In genomic region chr7:55147101-55147500, GRCh38 we compare ENCODE assay signal across 1 cellular context.
TF ChIP-seq lines count a peak whose summit lies in the region.

No MANE protein-coding gene starts in this region.

TF ChIP-seq in H1, 55 proteins besides CTCF, POLR2A, EP300 and RAD21:
- TF ChIP-seq BACH1 (IDR thresholded peaks at IDR 0.05; ENCODE audit: low read length), result no peak
- TF ChIP-seq MAFK (IDR thresholded peaks at IDR 0.05; ENCODE audit: low read depth, low read length), result no peak
- TF ChIP-seq HDAC6 (IDR thresholded peaks at IDR 0.05; ENCODE audit: low read depth, low read length), result no peak
- no peak for TF ChIP-seq SP1 (IDR thresholded peaks at IDR 0.05; ENCODE audit: low read depth, low read length)
- TF ChIP-seq MAX (IDR thresholded peaks at IDR 0.05), result no peak
- no peak for TF ChIP-seq JUND (IDR thresholded peaks at IDR 0.05; ENCODE audit: low read length)
- no peak for TF ChIP-seq YY1 (IDR thresholded peaks at IDR 0.05; ENCODE audit: low read depth, low read length)
- no peak for TF ChIP-seq ASH2L (IDR thresholded peaks at IDR 0.05; ENCODE audit: low read length)
- no peak for TF ChIP-seq SAP30 (IDR thresholded peaks at IDR 0.05; ENCODE audit: insufficient read depth, insufficient replicate concordance, low read length)
TF ChIP-seq in H1: peak in this region for 0.
